In genomic region chr2:73614105-73614504, GRCh38 we compare ENCODE assay signal across 24 cellular contexts. TPM values are rescaled to one million over a fixed set of nuclear protein-coding genes. Genes with fewer than 3 reads are reported as not detected.
A peak's percentile ranks its signal among the peaks of the same experiment; 100 is the strongest.
DNase-seq lines count a peak whose midpoint lies in the region; ATAC-seq and TF ChIP-seq lines count a peak whose summit lies in the region.
"Had no signal": no experiment of that assay in that cellular context is flagged by ENCODE, and none has a peak within 500 bp of the region (broad histone marks: within the 10 kb centered on the region; RNA-seq: fewer than 3 reads in every experiment).

No MANE protein-coding gene starts in this region.

- peaks cover 7% of the 10 kb centered on the region for H3K36me3 Mint-ChIP-seq in activated naive CD4-positive, alpha-beta T cell treated with anti-CD3 and anti-CD28 coated beads for 36 hours (ENCODE audit: low read depth)
- H3K36me3 Mint-ChIP-seq in activated naive CD4-positive, alpha-beta T cell treated with anti-CD3 and anti-CD28 coated beads, Interleukin-2, amount 10 ng/mL, durations not matched to agents 7 days and 5 days = no peaks in the 10 kb centered on the region

- H3K4me3 Mint-ChIP-seq in activated naive CD4-positive, alpha-beta T cell treated with anti-CD3 and anti-CD28 coated beads for 36 hours = no peak overlapping the region
- H3K4me3 Mint-ChIP-seq in activated naive CD4-positive, alpha-beta T cell treated with anti-CD3 and anti-CD28 coated beads, Interleukin-2, amount 10 ng/mL, durations not matched to agents 7 days and 5 days = no peak overlapping the region
- H3K4me3 Mint-ChIP-seq: CD8-positive, alpha-beta memory T cell had no signal

- intact Hi-C loops in activated naive CD4-positive, alpha-beta T cell treated with anti-CD3 and anti-CD28 coated beads for 36 hours (cut with micrococcal nuclease) = loop anchor here (1.0 to 2.0 kb wide), 3 partner anchors 11 to 321 kb away; partner anchors contain the start of gene EGR4

- no peak overlapping the region for H2AFZ ChIP-seq in OCI-LY3 (ENCODE audit: low read depth, low read length)

- H3K27me3 ChIP-seq in OCI-LY3 (ENCODE audit: low read depth, low read length) = no peaks in the 10 kb centered on the region

- H3K79me2 ChIP-seq in OCI-LY3 (ENCODE audit: low read length) = no peaks in the 10 kb centered on the region

- H3K9me3 ChIP-seq in OCI-LY3 (ENCODE audit: insufficient read depth, low read length) = no peaks in the 10 kb centered on the region
- H3K9me3 ChIP-seq: SK-N-SH had no signal

- peak overlapping the region; percentile 21 for H3K4me2 ChIP-seq in OCI-LY3 (ENCODE audit: low read length)
- H3K4me2 ChIP-seq: SK-N-SH had no signal

- peaks cover 11% of the 10 kb centered on the region for H3K4me1 Mint-ChIP-seq in activated naive CD4-positive, alpha-beta T cell treated with anti-CD3 and anti-CD28 coated beads for 36 hours (ENCODE audit: low read depth)
- peaks cover 6% of the 10 kb centered on the region for H3K4me1 Mint-ChIP-seq in activated naive CD4-positive, alpha-beta T cell treated with anti-CD3 and anti-CD28 coated beads, Interleukin-2, amount 10 ng/mL, durations not matched to agents 7 days and 5 days

- peaks cover 3% of the 10 kb centered on the region for H3K36me3 ChIP-seq in OCI-LY3 (replicated peaks; ENCODE audit: low read depth, low read length)

- peak; percentile 58 for DNase-seq in activated naive CD4-positive, alpha-beta T cell treated with anti-CD3 and anti-CD28 coated beads for 36 hours
- DNase-seq in activated naive CD4-positive, alpha-beta T cell treated with anti-CD3 and anti-CD28 coated beads, Interleukin-2, amount 10 ng/mL, durations not matched to agents 7 days and 5 days = no peak
- peak; percentile 6 for DNase-seq in stimulated activated naive CD8-positive, alpha-beta T cell treated with anti-CD3 and anti-CD28 coated beads, Interleukin-15, Interleukin-2, amounts not matched to agents 100 U/mL and 50 U/mL, for 24 hours
- no peak for DNase-seq in DMS53 (lab: John Stamatoyannopoulos, UW)
- no peak for DNase-seq in DMS53 treated with DMSO at 0.1 percent for 48 hours (lab: John Stamatoyannopoulos, UW; ENCODE audit: unreplicated experiment)
- DNase-seq: ACHN; C1 segment of cervical spinal cord; CD8-positive, alpha-beta memory T cell; DMS79 treated with DMSO at 0.1 percent for 48 hours; KBM-7; MV-4-11; NCI-H1694 treated with DMSO at 0.1 percent for 48 hours; NCI-H2107; NCI-H2227 treated with DMSO at 0.1 percent for 48 hours; NCI-H524; NCI-H82; SHP77 treated with DMSO at 0.1 percent for 48 hours; SK-N-SH had no signal

- H3K27ac ChIP-seq in OCI-LY3 (ENCODE audit: low read length) = no peak overlapping the region

- no peak overlapping the region for H3K27ac Mint-ChIP-seq in activated naive CD4-positive, alpha-beta T cell treated with anti-CD3 and anti-CD28 coated beads for 36 hours
- no peak overlapping the region for H3K27ac Mint-ChIP-seq in activated naive CD4-positive, alpha-beta T cell treated with anti-CD3 and anti-CD28 coated beads, Interleukin-2, amount 10 ng/mL, durations not matched to agents 7 days and 5 days

- H3K9ac ChIP-seq in OCI-LY3 (ENCODE audit: low read length) = no peak overlapping the region
- H3K9ac ChIP-seq: SK-N-SH had no signal

- no peaks in the 10 kb centered on the region for H3K27me3 Mint-ChIP-seq in activated naive CD4-positive, alpha-beta T cell treated with anti-CD3 and anti-CD28 coated beads for 36 hours (ENCODE audit: low read depth)
- no peaks in the 10 kb centered on the region for H3K27me3 Mint-ChIP-seq in activated naive CD4-positive, alpha-beta T cell treated with anti-CD3 and anti-CD28 coated beads, Interleukin-2, amount 10 ng/mL, durations not matched to agents 7 days and 5 days

- CTCF ChIA-PET in activated naive CD4-positive, alpha-beta T cell treated with anti-CD3 and anti-CD28 coated beads for 36 hours (lab: Charles Lee) = interaction anchor here (1.0 kb wide), 1 partner anchor 16 kb away, joined by 4 read pairs; no protein-coding TSS in a partner anchor
- CTCF ChIA-PET in activated naive CD4-positive, alpha-beta T cell treated with anti-CD3 and anti-CD28 coated beads, Interleukin-2, amount 10 ng/mL, durations not matched to agents 7 days and 5 days (lab: Charles Lee) = interaction anchor here (1.1 kb wide), 2 partner anchors 37 to 66 kb away, joined by 3 to 5 read pairs; no protein-coding TSS in a partner anchor

- no peaks in the 10 kb centered on the region for H3K9me3 Mint-ChIP-seq in activated naive CD4-positive, alpha-beta T cell treated with anti-CD3 and anti-CD28 coated beads for 36 hours
- no peaks in the 10 kb centered on the region for H3K9me3 Mint-ChIP-seq in activated naive CD4-positive, alpha-beta T cell treated with anti-CD3 and anti-CD28 coated beads, Interleukin-2, amount 10 ng/mL, durations not matched to agents 7 days and 5 days
- H3K9me3 Mint-ChIP-seq: CD8-positive, alpha-beta memory T cell had no signal

- peaks cover 37% of the 10 kb centered on the region for H3K4me1 ChIP-seq in OCI-LY3 (ENCODE audit: low read length)

- TF ChIP-seq CTCF in OCI-LY3 (IDR thresholded peaks at IDR 0.05; ENCODE audit: low read depth, low read length) = no peak

- no peak overlapping the region for H3K4me3 ChIP-seq in OCI-LY3 (ENCODE audit: low read length)

- peak; percentile 47 for ATAC-seq in GM19043 (IDR thresholded peaks at IDR 0.05; ENCODE audit: low read depth, unreplicated experiment)
- peak; percentile 93 for ATAC-seq in stimulated activated naive CD8-positive, alpha-beta T cell treated with anti-CD3 and anti-CD28 coated beads, Interleukin-15, Interleukin-2, amounts not matched to agents 100 U/mL and 50 U/mL, for 24 hours
- ATAC-seq: HepG2 had no signal

- H4K20me1 ChIP-seq in OCI-LY3 (ENCODE audit: insufficient read depth, low read length) = no peaks in the 10 kb centered on the region

RNA-seq across cellular contexts. Expression of gene NAT8, which starts 28.1 kb away (rescaled TPM):
- not detected for total RNA-seq in activated naive CD4-positive, alpha-beta T cell treated with anti-CD3 and anti-CD28 coated beads for 36 hours
- total RNA-seq: CD8-positive, alpha-beta memory T cell; G401; H4; RPMI7951 had no signal

Comparison
In these comparisons a context has a peak if more than half of its experiments do, and no peak if none do; other contexts are left out.
1. DNase-seq: peak in activated naive CD4-positive, alpha-beta T cell treated with anti-CD3 and anti-CD28 coated beads for 36 hours (single experiment) and stimulated activated naive CD8-positive, alpha-beta T cell treated with anti-CD3 and anti-CD28 coated beads, Interleukin-15, Interleukin-2, amounts not matched to agents 100 U/mL and 50 U/mL, for 24 hours (single experiment); none in activated naive CD4-positive, alpha-beta T cell treated with anti-CD3 and anti-CD28 coated beads, Interleukin-2, amount 10 ng/mL, durations not matched to agents 7 days and 5 days (single experiment), DMS53 (single experiment) and DMS53 treated with DMSO at 0.1 percent for 48 hours (single experiment).